15 cellular contexts compared by ENCODE assay signal in genomic region chr1:206713070-206713469, GRCh38. TPM values are rescaled to one million over a fixed set of nuclear protein-coding genes. Genes with fewer than 3 reads are reported as not detected.
DNase-seq lines count a peak whose midpoint lies in the region; ATAC-seq and TF ChIP-seq lines count a peak whose summit lies in the region.
"Had no signal": no experiment of that assay in that cellular context is flagged by ENCODE, and none has a peak within 500 bp of the region (broad histone marks: within the 10 kb centered on the region; RNA-seq: fewer than 3 reads in every experiment).

No MANE protein-coding gene starts in this region.

- POLR2A ChIA-PET in WTC11 (lab: Charles Lee): no interaction called here

- TF ChIP-seq CTCF in cardiac muscle cell (IDR thresholded peaks at IDR 0.05; ENCODE audit: low read depth, low read length) (no peak), WTC11 (IDR thresholded peaks at IDR 0.05) (no peak), mucosa of descending colon (IDR thresholded peaks at IDR 0.05) (no peak), uterus (IDR thresholded peaks at IDR 0.05) (no peak)

- H3K27me3 ChIP-seq in cardiac muscle cell (no peaks in the 10 kb centered on the region), uterus (no peaks in the 10 kb centered on the region)
- H3K27me3 ChIP-seq: gastroesophageal sphincter had no signal

- H3K4me1 ChIP-seq in cardiac muscle cell (ENCODE audit: low read depth): peaks cover 64% of the 10 kb centered on the region
- peaks cover 62% of the 10 kb centered on the region for H3K4me1 ChIP-seq in mucosa of descending colon (ENCODE audit: low read depth)
- peaks cover 9 to 13% of the 10 kb centered on the region in 2 donors for H3K4me1 ChIP-seq in uterus

- H3K27ac ChIP-seq in cardiac muscle cell (peak overlapping the region; percentile 4), uterus (peak overlapping the region; percentile 45 to 67)

- intact Hi-C loops in cardiac septum (cut with DNase I): no loop called here
- intact Hi-C loops in mucosa of descending colon (cut with DNase I, micrococcal nuclease): loop anchor here in 1 of 2 donors (10.0 kb wide), 1 partner anchor 78 kb away; the partner anchor contains the start of gene DYRK3
- intact Hi-C loops in uterus (cut with DNase I; ENCODE audit: low total_unique reads): no loop called here

- CTCF ChIA-PET in WTC11 (lab: Charles Lee): interaction anchor here (1.0 to 2.5 kb wide), 2 partner anchors 22 to 82 kb away, joined by 3 to 9 read pairs; no protein-coding TSS in a partner anchor

- no peak for TF ChIP-seq POLR2A in uterus (IDR thresholded peaks at IDR 0.05)

- no peaks in the 10 kb centered on the region for H3K9me3 Mint-ChIP-seq in WTC11

- H3K4me1 Mint-ChIP-seq in WTC11: peaks cover 22% of the 10 kb centered on the region

- no peak overlapping the region for H3K4me3 Mint-ChIP-seq in WTC11

- no peak for DNase-seq in cardiac muscle cell (ENCODE audit: low read depth in 1 of 2, low spot score in 1 of 2)
- DNase-seq in cardiac septum (ENCODE audit: low spot score): no peak
- no peak for DNase-seq in WTC11 (ENCODE audit: low spot score)
- DNase-seq in mucosa of descending colon: no peak
- no peak for DNase-seq in uterus
- DNase-seq in NCI-H526 treated with DMSO at 0.1 percent for 48 hours (lab: John Stamatoyannopoulos, UW): no peak
- DNase-seq in NCI-H446 treated with DMSO at 0.1 percent for 48 hours (lab: John Stamatoyannopoulos, UW): no peak
- DNase-seq: activated naive CD4-positive, alpha-beta T cell treated with Interleukin-2 at 50 U/mL for 16 hours; dermis blood vessel endothelial cell; NCI-H1417 treated with DMSO at 0.1 percent for 48 hours had no signal

- no peaks in the 10 kb centered on the region for H3K27me3 Mint-ChIP-seq in WTC11 (ENCODE audit: low read depth)

- H3K36me3 ChIP-seq in cardiac muscle cell (no peaks in the 10 kb centered on the region), mucosa of descending colon (ENCODE audit: low read depth) (no peaks in the 10 kb centered on the region), uterus (no peaks in the 10 kb centered on the region)
- H3K36me3 ChIP-seq: gastroesophageal sphincter had no signal

- peak overlapping the region; percentile 25 for H3K27ac Mint-ChIP-seq in WTC11

- H3K36me3 Mint-ChIP-seq in WTC11: no peaks in the 10 kb centered on the region

- no peak overlapping the region for H3K4me3 ChIP-seq in cardiac muscle cell
- H3K4me3 ChIP-seq in mucosa of descending colon: no peak overlapping the region
- no peak overlapping the region for H3K4me3 ChIP-seq in uterus
- H3K4me3 ChIP-seq: gastroesophageal sphincter had no signal

- H3K9me3 ChIP-seq in cardiac muscle cell (ENCODE audit: low read depth) (no peaks in the 10 kb centered on the region), mucosa of descending colon (no peaks in the 10 kb centered on the region), uterus (no peaks in the 10 kb centered on the region)
- H3K9me3 ChIP-seq: gastroesophageal sphincter had no signal

- no peak for ATAC-seq in WTC11
- peak; percentile 3 for ATAC-seq in mucosa of descending colon
- ATAC-seq in HG02973 (IDR thresholded peaks at IDR 0.05; ENCODE audit: unreplicated experiment): no peak
- ATAC-seq: gastroesophageal sphincter had no signal

TF ChIP-seq in WTC11, 78 proteins besides CTCF, POLR2A, EP300 and RAD21:
- TF ChIP-seq ZNF138 (CRISPR knock-in tag; conservative IDR thresholded peaks at IDR 0.05) (no peak), ZNF416 (CRISPR knock-in tag; IDR thresholded peaks at IDR 0.05) (no peak), JUN (CRISPR knock-in tag; IDR thresholded peaks at IDR 0.05) (no peak), USF2 (CRISPR knock-in tag; IDR thresholded peaks at IDR 0.05) (no peak), GRHL2 (CRISPR knock-in tag; IDR thresholded peaks at IDR 0.05; ENCODE audit: insufficient replicate concordance, severe bottlenecking) (no peak), MAX (CRISPR knock-in tag; IDR thresholded peaks at IDR 0.05) (no peak), AR (CRISPR knock-in tag; IDR thresholded peaks at IDR 0.05) (no peak), RELA (CRISPR knock-in tag; IDR thresholded peaks at IDR 0.05; ENCODE audit: borderline replicate concordance) (no peak), CDX4 (CRISPR knock-in tag; IDR thresholded peaks at IDR 0.05; ENCODE audit: borderline replicate concordance) (no peak), PREB (CRISPR knock-in tag; IDR thresholded peaks at IDR 0.05; ENCODE audit: borderline replicate concordance) (no peak), TCF7 (CRISPR knock-in tag; IDR thresholded peaks at IDR 0.05; ENCODE audit: low read depth) (no peak), GTF2I (CRISPR knock-in tag; conservative IDR thresholded peaks at IDR 0.05) (no peak), TEAD1 (CRISPR knock-in tag; IDR thresholded peaks at IDR 0.05) (no peak)

RNA-seq across cellular contexts. Expression of gene MAPKAPK2, which starts 28.4 kb away (rescaled TPM):
- total RNA-seq in cardiac muscle cell (99.4 and 117 TPM in 2 replicates), cardiac septum (242 TPM), WTC11 (2021) (46.4 to 54.9 TPM (median 48.9 TPM) in 3 replicates), mucosa of descending colon (10 to 100 TPM; 68.4 to 75.2 (median 72.1) TPM), uterus (10 to 100 TPM; 17.1 to 89.2 (median 27.4) TPM)
- polyA plus RNA-seq in cardiac muscle cell: 31.4 and 37.1 TPM in 2 replicates

RNA-seq across cellular contexts. Expression of gene IL19, which starts 57.5 kb away (rescaled TPM):
- total RNA-seq in cardiac muscle cell (not detected in 2 replicates), cardiac septum (not detected), WTC11 (2021) (not detected in 3 replicates), mucosa of descending colon (not detected), uterus (under 1 TPM in 1 of 4 donors, not detected in 3; 0.76 TPM)
- not detected in 2 replicates for polyA plus RNA-seq in cardiac muscle cell
- total RNA-seq: dermis blood vessel endothelial cell, liver, pulmonary artery endothelial cell had no signal
- polyA plus RNA-seq: BJ, liver had no signal

RNA-seq across cellular contexts. Expression of gene IL10, which starts 59.2 kb away (rescaled TPM):
- total RNA-seq in cardiac muscle cell (not detected in 2 replicates), cardiac septum (0.43 TPM), WTC11 (2021) (not detected in 3 replicates), mucosa of descending colon (1 to 10 TPM; 1.0 to 2.9 (median 2.8) TPM), uterus (1 to 10 TPM in 1 of 4 donors, under 1 TPM in 1, not detected in 2; 0.55 to 3.2 TPM)
- not detected in 2 replicates for polyA plus RNA-seq in cardiac muscle cell
- total RNA-seq: dermis blood vessel endothelial cell, pulmonary artery endothelial cell had no signal
- polyA plus RNA-seq: BJ had no signal
